In genomic region chr10:79137826-79138225, GRCh38 we compare ENCODE assay signal across 9 cellular contexts.
A peak's percentile ranks its signal among the peaks of the same experiment; 100 is the strongest.
DNase-seq lines count a peak whose midpoint lies in the region; ATAC-seq and TF ChIP-seq lines count a peak whose summit lies in the region.
"Had no signal": no experiment of that assay in that cellular context is flagged by ENCODE, and none has a peak within 500 bp of the region (broad histone marks: within the 10 kb centered on the region; RNA-seq: fewer than 3 reads in every experiment).

No MANE protein-coding gene starts in this region.

- no peak overlapping the region for H3K27ac Mint-ChIP-seq in neural progenitor cell

- DNase-seq in Daoy (ENCODE audit: low read depth) (peak; percentile 73), LHCN-M2 (ENCODE audit: low read depth) (peak; percentile 83), lung (ENCODE audit: low spot score) (no peak), thoracic aorta (ENCODE audit: low spot score) (no peak), neural progenitor cell (ENCODE audit: low spot score) (no peak), 8988T (no peak)
- peak; percentile 72 for DNase-seq in activated effector memory CD4-positive, alpha-beta T cell treated with anti-CD3 and anti-CD28 coated beads, Interleukin-2, amount 50 U/mL, for 16 hours

- no peak overlapping the region for H2AFZ ChIP-seq in neural progenitor cell (replicated peaks)

- peaks cover 21% of the 10 kb centered on the region for H3K36me3 Mint-ChIP-seq in neural progenitor cell

- H3K27ac ChIP-seq in lung (ENCODE audit: low read depth in 1 of 2, low read length in 1 of 2): peak overlapping the region; percentile 87 to 95
- H3K27ac ChIP-seq in thoracic aorta: peak overlapping the region; percentile 41 to 55
- no peak overlapping the region for H3K27ac ChIP-seq in neural progenitor cell

- H3K4me2 ChIP-seq in neural progenitor cell: no peak overlapping the region

- no peaks in the 10 kb centered on the region for H3K27me3 ChIP-seq in lung (ENCODE audit: control insufficient read depth, insufficient read depth)
- H3K27me3 ChIP-seq in thoracic aorta (replicated peaks; ENCODE audit: insufficient read depth): no peaks in the 10 kb centered on the region
- no peaks in the 10 kb centered on the region for H3K27me3 ChIP-seq in neural progenitor cell

- ATAC-seq in GM21619 (IDR thresholded peaks at IDR 0.05; ENCODE audit: unreplicated experiment) (peak; percentile 81), lung (ENCODE audit: insufficient read depth, low FRiP score) (peak; percentile 2), thoracic aorta (ENCODE audit: insufficient number of reproducible peaks, low FRiP score, low read depth) (no peak)
- ATAC-seq: HCT116 had no signal

- peaks cover 97% of the 10 kb centered on the region for H4K20me1 ChIP-seq in neural progenitor cell (ENCODE audit: low read depth)

- H3K4me1 ChIP-seq in lung (ENCODE audit: control insufficient read depth in 2 of 2, insufficient read depth in 2 of 2, low read length in 2 of 2): peaks cover 31 to 45% of the 10 kb centered on the region in 2 donors
- H3K4me1 ChIP-seq in thoracic aorta (ENCODE audit: control insufficient read depth in 1 of 2, low read depth in 2 of 2): peaks cover 22 to 29% of the 10 kb centered on the region in 2 donors
- peaks cover 42% of the 10 kb centered on the region for H3K4me1 ChIP-seq in neural progenitor cell

- H3K36me3 ChIP-seq in lung (ENCODE audit: control insufficient read depth in 2 of 2, insufficient read depth in 2 of 2, low read length in 2 of 2) (peaks cover 0 to 15% of the 10 kb centered on the region in 2 donors), thoracic aorta (peaks cover 16% of the 10 kb centered on the region), neural progenitor cell (no peaks in the 10 kb centered on the region)

- peaks cover 2% of the 10 kb centered on the region for H3K27me3 Mint-ChIP-seq in neural progenitor cell (ENCODE audit: insufficient read depth, low read depth)

- peaks cover 8% of the 10 kb centered on the region for H3K79me2 ChIP-seq in neural progenitor cell (ENCODE audit: low read depth)

- no peak overlapping the region for H3K4me3 Mint-ChIP-seq in neural progenitor cell

- peaks cover 3% of the 10 kb centered on the region for H3F3A ChIP-seq in neural progenitor cell (ENCODE audit: low read depth)

- 7 to 21% methylated on average over 12 to 13 of the region's 13 CpGs for WGBS in lung, 2 donors

- no peaks in the 10 kb centered on the region for H3K9me3 Mint-ChIP-seq in neural progenitor cell

- H3K4me1 Mint-ChIP-seq in neural progenitor cell: peaks cover 85% of the 10 kb centered on the region

- TF ChIP-seq CTCF in lung (IDR thresholded peaks at IDR 0.05; ENCODE audit: control extremely low read depth, extremely low read depth) (no peak), thoracic aorta (IDR thresholded peaks at IDR 0.05) (no peak), neural progenitor cell (IDR thresholded peaks at IDR 0.05) (no peak)

- H3K9ac ChIP-seq in neural progenitor cell: no peak overlapping the region

- H3K9me3 ChIP-seq in lung (ENCODE audit: control insufficient read depth in 2 of 2, insufficient read depth in 1 of 2, low read length in 1 of 2) (no peaks in the 10 kb centered on the region), thoracic aorta (no peaks in the 10 kb centered on the region), neural progenitor cell (ENCODE audit: low read depth) (no peaks in the 10 kb centered on the region)

- H3K4me3 ChIP-seq in lung: no peak overlapping the region
- H3K4me3 ChIP-seq in thoracic aorta: no peak overlapping the region
- no peak overlapping the region for H3K4me3 ChIP-seq in neural progenitor cell

Comparison
In these comparisons a context has a peak if more than half of its experiments do, and no peak if none do; other contexts are left out.
1. DNase-seq: peak in Daoy (single experiment), LHCN-M2 (single experiment) and activated effector memory CD4-positive, alpha-beta T cell treated with anti-CD3 and anti-CD28 coated beads, Interleukin-2, amount 50 U/mL, for 16 hours (single experiment); none in lung (single experiment), thoracic aorta (single experiment), neural progenitor cell (single experiment) and 8988T (single experiment).